28 cellular contexts compared by ENCODE assay signal in the genomic region with DNA sequence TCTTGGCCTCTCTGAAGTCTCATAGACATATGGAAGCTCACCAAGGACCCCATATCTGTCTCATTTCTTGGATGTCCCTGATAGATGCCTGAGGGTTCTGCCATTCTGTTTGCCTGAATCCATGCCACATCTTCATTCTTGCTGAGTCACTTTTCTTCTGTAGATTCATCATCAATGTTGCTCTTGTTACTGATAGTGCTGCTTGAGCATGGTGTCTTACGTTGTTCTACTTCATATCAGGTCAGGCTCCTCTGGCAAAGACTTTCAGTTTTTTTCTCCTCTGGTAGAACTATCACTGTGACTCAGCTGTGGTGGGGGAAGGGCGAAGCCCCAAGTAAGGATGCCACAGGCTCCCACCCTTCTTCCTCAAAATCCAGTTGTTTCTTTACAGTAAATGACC.
DNase-seq lines count a peak whose midpoint lies in the region; ATAC-seq and TF ChIP-seq lines count a peak whose summit lies in the region.
"Had no signal": no experiment of that assay in that cellular context is flagged by ENCODE, and none has a peak within 500 bp of the region (broad histone marks: within the 10 kb centered on the region; RNA-seq: fewer than 3 reads in every experiment).

No MANE protein-coding gene starts in this region.

- peaks cover 8% of the 10 kb centered on the region for H3K4me1 Mint-ChIP-seq in chondrocyte (ENCODE audit: low read depth)
- H3K4me1 Mint-ChIP-seq in neural progenitor cell: no peaks in the 10 kb centered on the region

- H3K9me3 Mint-ChIP-seq in chondrocyte (ENCODE audit: low read depth): peaks cover 5% of the 10 kb centered on the region
- H3K9me3 Mint-ChIP-seq in neural progenitor cell: no peaks in the 10 kb centered on the region

- H3K27ac Mint-ChIP-seq in chondrocyte (ENCODE audit: unreplicated experiment) (peak overlapping the region; percentile 25), neural progenitor cell (no peak overlapping the region)
- H3K27ac Mint-ChIP-seq: CD8-positive, alpha-beta T cell had no signal

- peak; percentile 52 for DNase-seq in Caki2 (ENCODE audit: low read depth)
- peak; percentile 12 for DNase-seq in NCI-H460 (ENCODE audit: extremely low read depth, low read depth)
- no peak for DNase-seq in chondrocyte (ENCODE audit: low spot score)
- DNase-seq in neural progenitor cell (ENCODE audit: low spot score): no peak
- no peak for DNase-seq in SK-N-DZ (ENCODE audit: low spot score)
- DNase-seq in ACHN: no peak
- DNase-seq: Caco-2; CD8-positive, alpha-beta T cell; DMS 273 treated with DMSO at 0.1 percent for 48 hours; DMS79 treated with DMSO at 0.1 percent for 48 hours; GM23248; HCEC 1CT; NCI-H1092 treated with DMSO at 0.1 percent for 48 hours; NCI-H1436; NCI-H187; NCI-H2081 treated with DMSO at 0.1 percent for 48 hours; NCI-H2171; NCI-H345; NCI-H524; NCI-H774; NK-92 treated with Interleukin-12 subunit alpha and Interleukin-12 subunit beta, amount 100 ng/mL, for 24 hours; Right ventricle myocardium superior; RPMI8226 had no signal

- H3K4me3 Mint-ChIP-seq in chondrocyte (ENCODE audit: unreplicated experiment): no peak overlapping the region
- H3K4me3 Mint-ChIP-seq in neural progenitor cell: no peak overlapping the region
- H3K4me3 Mint-ChIP-seq: CD8-positive, alpha-beta T cell had no signal

- H3K4me1 ChIP-seq in neural progenitor cell: no peaks in the 10 kb centered on the region
- H3K4me1 ChIP-seq: Caco-2, SJSA1 had no signal

- no peak overlapping the region for H3K9ac ChIP-seq in neural progenitor cell
- H3K9ac ChIP-seq: GM23248 had no signal

- in situ Hi-C loops in Caki2 (cut with HindIII; ENCODE audit: low pct_unique_long_range_greater_than_20kb, low sequenced_read_pairs) (no loop called here), ACHN (cut with HindIII; ENCODE audit: low pct_ligation_motif_present, low pct_unique_long_range_greater_than_20kb, low sequenced_read_pairs) (no loop called here)

- no peaks in the 10 kb centered on the region for H3F3A ChIP-seq in neural progenitor cell (ENCODE audit: low read depth)

- H3K27ac ChIP-seq in neural progenitor cell: no peak overlapping the region
- H3K27ac ChIP-seq: C4-2B, GM23248, SJSA1 had no signal

- no peaks in the 10 kb centered on the region for H3K27me3 Mint-ChIP-seq in chondrocyte (ENCODE audit: low read depth)
- peaks cover 2% of the 10 kb centered on the region for H3K27me3 Mint-ChIP-seq in neural progenitor cell (ENCODE audit: insufficient read depth, low read depth)

- H2AFZ ChIP-seq in neural progenitor cell (replicated peaks): peak overlapping the region; percentile 1
- H2AFZ ChIP-seq: GM23248 had no signal

- H3K27me3 ChIP-seq in neural progenitor cell: no peaks in the 10 kb centered on the region
- H3K27me3 ChIP-seq: SJSA1 had no signal

- H3K36me3 Mint-ChIP-seq in chondrocyte (ENCODE audit: low read depth) (peaks cover 1% of the 10 kb centered on the region), neural progenitor cell (no peaks in the 10 kb centered on the region)
- H3K36me3 Mint-ChIP-seq: CD8-positive, alpha-beta T cell had no signal

- no peaks in the 10 kb centered on the region for H3K79me2 ChIP-seq in neural progenitor cell (ENCODE audit: low read depth)

- no peaks in the 10 kb centered on the region for H3K9me3 ChIP-seq in neural progenitor cell (ENCODE audit: low read depth)
- H3K9me3 ChIP-seq: Caco-2 had no signal

- H3K36me3 ChIP-seq in neural progenitor cell: no peaks in the 10 kb centered on the region
- H3K36me3 ChIP-seq: SJSA1 had no signal

- H3K4me2 ChIP-seq in neural progenitor cell: no peak overlapping the region

- TF ChIP-seq CTCF in chondrocyte (IDR thresholded peaks at IDR 0.05) (no peak), neural progenitor cell (IDR thresholded peaks at IDR 0.05) (no peak)

- H3K4me3 ChIP-seq in neural progenitor cell: no peak overlapping the region
- H3K4me3 ChIP-seq: GM23248, K562, SJSA1 had no signal

- ATAC-seq in HG02938 (IDR thresholded peaks at IDR 0.05; ENCODE audit: unreplicated experiment): no peak
- ATAC-seq: CD8-positive, alpha-beta T cell; HepG2; K562 had no signal

- no peaks in the 10 kb centered on the region for H4K20me1 ChIP-seq in neural progenitor cell (ENCODE audit: low read depth)

Comparison
In these comparisons a context has a peak if more than half of its experiments do, and no peak if none do; other contexts are left out.
1. DNase-seq: peak in Caki2 (single experiment) and NCI-H460 (single experiment); none in chondrocyte (single experiment), neural progenitor cell (single experiment), SK-N-DZ (single experiment) and ACHN (single experiment).